10 cellular contexts compared by ENCODE assay signal in genomic region chr10:24382596-24382978, GRCh38.
DNase-seq lines count a peak whose midpoint lies in the region; ATAC-seq and TF ChIP-seq lines count a peak whose summit lies in the region.
"Had no signal": no experiment of that assay in that cellular context is flagged by ENCODE, and none has a peak within 500 bp of the region (broad histone marks: within the 10 kb centered on the region; RNA-seq: fewer than 3 reads in every experiment).

No MANE protein-coding gene starts in this region.

- no TSS peak for BruUV-seq in MCF 10A (replicated peaks; lab: Mats Ljungman, UMichigan)

- peak; percentile 62 for ATAC-seq in activated CD8-positive, alpha-beta T cell treated with anti-CD3 and anti-CD28 coated beads for 36 hours
- no peak for ATAC-seq in activated CD8-positive, alpha-beta T cell treated with anti-CD3 and anti-CD28 coated beads, Interleukin-2, amount 10 ng/mL, durations not matched to agents 7 days and 5 days
- peak; percentile 24 for ATAC-seq in HG02885 (IDR thresholded peaks at IDR 0.05; ENCODE audit: poor library complexity, unreplicated experiment)

- H3K4me1 Mint-ChIP-seq in activated CD8-positive, alpha-beta T cell treated with anti-CD3 and anti-CD28 coated beads for 36 hours (ENCODE audit: low read depth) = peaks cover 6% of the 10 kb centered on the region
- no peaks in the 10 kb centered on the region for H3K4me1 Mint-ChIP-seq in activated CD8-positive, alpha-beta T cell treated with anti-CD3 and anti-CD28 coated beads, Interleukin-2, amount 10 ng/mL, durations not matched to agents 7 days and 5 days (ENCODE audit: low read depth)
- H3K4me1 Mint-ChIP-seq in MCF 10A (ENCODE audit: insufficient read depth, unreplicated experiment) = peaks cover 25% of the 10 kb centered on the region

- CTCF ChIA-PET in activated CD8-positive, alpha-beta T cell treated with anti-CD3 and anti-CD28 coated beads for 36 hours (lab: Charles Lee) = no interaction called here
- CTCF ChIA-PET in activated CD8-positive, alpha-beta T cell treated with anti-CD3 and anti-CD28 coated beads, Interleukin-2, amount 10 ng/mL, durations not matched to agents 7 days and 5 days (lab: Charles Lee) = no interaction called here
- CTCF ChIA-PET in MCF 10A (lab: Yijun Ruan, JAX) = interaction anchor here (0.6 to 4.2 kb wide), 17 partner anchors 10 to 182 kb away, joined by 3 to 27 read pairs (median 4); no protein-coding TSS in a partner anchor

- POLR2A ChIA-PET in activated CD8-positive, alpha-beta T cell treated with anti-CD3 and anti-CD28 coated beads for 36 hours (lab: Charles Lee) = no interaction called here
- POLR2A ChIA-PET in activated CD8-positive, alpha-beta T cell treated with anti-CD3 and anti-CD28 coated beads, Interleukin-2, amount 10 ng/mL, durations not matched to agents 7 days and 5 days (lab: Charles Lee) = no interaction called here
- POLR2A ChIA-PET in MCF 10A (lab: Yijun Ruan, JAX) = interaction anchor here (0.8 to 3.8 kb wide), 21 partner anchors 10 to 173 kb away, joined by 3 to 69 read pairs (median 8); partner anchors contain the start of gene KIAA1217

- TF ChIP-seq CTCF in activated CD8-positive, alpha-beta T cell treated with anti-CD3 and anti-CD28 coated beads for 36 hours (IDR thresholded peaks at IDR 0.05) = no peak
- no peak for TF ChIP-seq CTCF in MCF 10A (IDR thresholded peaks at IDR 0.05; ENCODE audit: unreplicated experiment)

- no peak overlapping the region for H3K27ac Mint-ChIP-seq in activated CD8-positive, alpha-beta T cell treated with anti-CD3 and anti-CD28 coated beads for 36 hours
- H3K27ac Mint-ChIP-seq in activated CD8-positive, alpha-beta T cell treated with anti-CD3 and anti-CD28 coated beads, Interleukin-2, amount 10 ng/mL, durations not matched to agents 7 days and 5 days = no peak overlapping the region
- H3K27ac Mint-ChIP-seq in MCF 10A (ENCODE audit: low read depth, unreplicated experiment) = peak overlapping the region; percentile 65
- H3K27ac Mint-ChIP-seq: natural killer cell treated with Interleukin-12 subunit alpha and Interleukin-12 subunit beta and Interleukin-15 and Interleukin-18, amount 100 ng/mL, for 72 hours had no signal

- H3K36me3 Mint-ChIP-seq in activated CD8-positive, alpha-beta T cell treated with anti-CD3 and anti-CD28 coated beads for 36 hours (ENCODE audit: low read depth) = no peaks in the 10 kb centered on the region
- H3K36me3 Mint-ChIP-seq in activated CD8-positive, alpha-beta T cell treated with anti-CD3 and anti-CD28 coated beads, Interleukin-2, amount 10 ng/mL, durations not matched to agents 7 days and 5 days (ENCODE audit: low read depth) = no peaks in the 10 kb centered on the region
- H3K36me3 Mint-ChIP-seq in MCF 10A (ENCODE audit: insufficient read depth, unreplicated experiment) = peaks cover 64% of the 10 kb centered on the region
- H3K36me3 Mint-ChIP-seq: natural killer cell treated with Interleukin-12 subunit alpha and Interleukin-12 subunit beta and Interleukin-15 and Interleukin-18, amount 100 ng/mL, for 72 hours had no signal

- H3K27ac ChIP-seq in skin epidermis = peak overlapping the region in 16 of 21 experiments; percentile 8 to 82 (median 74)

- no peak overlapping the region for H3K4me3 ChIP-seq in skin epidermis

- intact Hi-C loops in activated CD8-positive, alpha-beta T cell treated with anti-CD3 and anti-CD28 coated beads for 36 hours (cut with micrococcal nuclease) = no loop called here
- intact Hi-C loops in MCF 10A (cut with micrococcal nuclease) = no loop called here

- no peaks in the 10 kb centered on the region for H3K9me3 Mint-ChIP-seq in activated CD8-positive, alpha-beta T cell treated with anti-CD3 and anti-CD28 coated beads for 36 hours
- no peaks in the 10 kb centered on the region for H3K9me3 Mint-ChIP-seq in activated CD8-positive, alpha-beta T cell treated with anti-CD3 and anti-CD28 coated beads, Interleukin-2, amount 10 ng/mL, durations not matched to agents 7 days and 5 days (ENCODE audit: insufficient read depth)
- H3K9me3 Mint-ChIP-seq in MCF 10A (ENCODE audit: unreplicated experiment) = no peaks in the 10 kb centered on the region
- H3K9me3 Mint-ChIP-seq: natural killer cell treated with Interleukin-12 subunit alpha and Interleukin-12 subunit beta and Interleukin-15 and Interleukin-18, amount 100 ng/mL, for 72 hours had no signal

- DNase-seq in activated CD8-positive, alpha-beta T cell treated with anti-CD3 and anti-CD28 coated beads for 36 hours = peak; percentile 34
- DNase-seq in activated CD8-positive, alpha-beta T cell treated with anti-CD3 and anti-CD28 coated beads, Interleukin-2, amount 10 ng/mL, durations not matched to agents 7 days and 5 days = no peak
- DNase-seq in MCF 10A (ENCODE audit: unreplicated experiment) (peak; percentile 8), RPMI8226 (no peak), NCI-H510A treated with DMSO at 0.1 percent for 48 hours (lab: John Stamatoyannopoulos, UW) (no peak), iPS-NIHi11 (ENCODE audit: low spot score) (no peak)
- DNase-seq: cortex of kidney had no signal

- no peak overlapping the region for H3K4me3 Mint-ChIP-seq in activated CD8-positive, alpha-beta T cell treated with anti-CD3 and anti-CD28 coated beads for 36 hours
- no peak overlapping the region for H3K4me3 Mint-ChIP-seq in activated CD8-positive, alpha-beta T cell treated with anti-CD3 and anti-CD28 coated beads, Interleukin-2, amount 10 ng/mL, durations not matched to agents 7 days and 5 days
- no peak overlapping the region for H3K4me3 Mint-ChIP-seq in MCF 10A (ENCODE audit: unreplicated experiment)
- H3K4me3 Mint-ChIP-seq: natural killer cell treated with Interleukin-12 subunit alpha and Interleukin-12 subunit beta and Interleukin-15 and Interleukin-18, amount 100 ng/mL, for 72 hours had no signal

- peaks cover 17% of the 10 kb centered on the region for H3K27me3 Mint-ChIP-seq in activated CD8-positive, alpha-beta T cell treated with anti-CD3 and anti-CD28 coated beads for 36 hours
- peaks cover 5% of the 10 kb centered on the region for H3K27me3 Mint-ChIP-seq in activated CD8-positive, alpha-beta T cell treated with anti-CD3 and anti-CD28 coated beads, Interleukin-2, amount 10 ng/mL, durations not matched to agents 7 days and 5 days (ENCODE audit: low read depth)
- H3K27me3 Mint-ChIP-seq in MCF 10A (ENCODE audit: insufficient read depth, unreplicated experiment) = no peaks in the 10 kb centered on the region

Comparison
In these comparisons a context has a peak if more than half of its experiments do, and no peak if none do; other contexts are left out.
1. DNase-seq: peak in activated CD8-positive, alpha-beta T cell treated with anti-CD3 and anti-CD28 coated beads for 36 hours (single experiment) and MCF 10A (single experiment); none in activated CD8-positive, alpha-beta T cell treated with anti-CD3 and anti-CD28 coated beads, Interleukin-2, amount 10 ng/mL, durations not matched to agents 7 days and 5 days (single experiment), RPMI8226 (single experiment), NCI-H510A treated with DMSO at 0.1 percent for 48 hours (single experiment) and iPS-NIHi11 (single experiment).